Comparison of ENCODE assay signal across 1 cellular context in genomic region chr7:139776486-139777303, GRCh38.
TF ChIP-seq lines count a peak whose summit lies in the region.

No MANE protein-coding gene starts in this region.

TF ChIP-seq in HepG2, 621 proteins besides CTCF, POLR2A, EP300 and RAD21 (continued from another document and continues in another):
- TF ChIP-seq ELK4 (CRISPR knock-in tag; IDR thresholded peaks at IDR 0.05; ENCODE audit: borderline replicate concordance) (no peak), AGO2 (optimal IDR thresholded peaks at IDR 0.05; ENCODE audit: low read depth, low read length) (peak; percentile 5), BRCA1 (CRISPR knock-in tag; IDR thresholded peaks at IDR 0.05) (no peak), ZBTB34 (CRISPR knock-in tag; IDR thresholded peaks at IDR 0.05) (no peak), SETDB1 (CRISPR knock-in tag; IDR thresholded peaks at IDR 0.05; ENCODE audit: borderline replicate concordance) (no peak), ARID3A (IDR thresholded peaks at IDR 0.05; ENCODE audit: low read depth, low read length) (no peak), ZNF605 (CRISPR knock-in tag; IDR thresholded peaks at IDR 0.05) (no peak), HINFP (CRISPR knock-in tag; IDR thresholded peaks at IDR 0.05; ENCODE audit: low read depth) (no peak), MIER2 (CRISPR knock-in tag; IDR thresholded peaks at IDR 0.05) (no peak), SOX6 (IDR thresholded peaks at IDR 0.05) (no peak), SOX6 (CRISPR knock-in tag; IDR thresholded peaks at IDR 0.05) (peak; percentile 34; the same call in 1 of the 2 replicates), PRPF4 (IDR thresholded peaks at IDR 0.05; ENCODE audit: low read depth, low read length, poor library complexity, severe bottlenecking) (no peak), STAT5B (CRISPR knock-in tag; IDR thresholded peaks at IDR 0.05) (no peak), ZNF281 (CRISPR knock-in tag; IDR thresholded peaks at IDR 0.05; ENCODE audit: borderline replicate concordance) (no peak), ZNF234 (CRISPR knock-in tag; conservative IDR thresholded peaks at IDR 0.05) (no peak), ZEB1 (IDR thresholded peaks at IDR 0.05; ENCODE audit: insufficient replicate concordance, low read depth) (peak; percentile 22), HIC2 (CRISPR knock-in tag; IDR thresholded peaks at IDR 0.05; ENCODE audit: low read depth) (no peak), PPARG (CRISPR knock-in tag; conservative IDR thresholded peaks at IDR 0.05) (no peak), ZNF704 (CRISPR knock-in tag; IDR thresholded peaks at IDR 0.05; ENCODE audit: borderline replicate concordance) (no peak), TBP (CRISPR knock-in tag; IDR thresholded peaks at IDR 0.05) (no peak), ZBTB25 (CRISPR knock-in tag; IDR thresholded peaks at IDR 0.05) (no peak), DPF2 (CRISPR knock-in tag; IDR thresholded peaks at IDR 0.05; ENCODE audit: borderline replicate concordance, low read depth) (no peak; the same call in 1 of the 2 replicates), HDAC1 (CRISPR knock-in tag; IDR thresholded peaks at IDR 0.05) (peak; percentile 52; the same call in 1 of the 2 replicates), ZFP90 (CRISPR knock-in tag; IDR thresholded peaks at IDR 0.05; ENCODE audit: borderline replicate concordance) (no peak), TFDP2 (CRISPR knock-in tag; IDR thresholded peaks at IDR 0.05) (no peak), ZBTB37 (CRISPR knock-in tag; IDR thresholded peaks at IDR 0.05) (no peak), CSRNP2 (CRISPR knock-in tag; conservative IDR thresholded peaks at IDR 0.05; ENCODE audit: low read depth) (no peak), JUND (CRISPR knock-in tag; IDR thresholded peaks at IDR 0.05) (no peak), KMT2A (CRISPR knock-in tag; IDR thresholded peaks at IDR 0.05) (peak; percentile 70; the same call in 1 of the 2 replicates), ZNF337 (CRISPR knock-in tag; IDR thresholded peaks at IDR 0.05; ENCODE audit: borderline replicate concordance, low read depth) (no peak), ZNF607 (CRISPR knock-in tag; IDR thresholded peaks at IDR 0.05; ENCODE audit: borderline replicate concordance) (no peak), STAT6 (CRISPR knock-in tag; IDR thresholded peaks at IDR 0.05; ENCODE audit: borderline replicate concordance) (no peak), PAWR (CRISPR knock-in tag; IDR thresholded peaks at IDR 0.05; ENCODE audit: borderline replicate concordance) (no peak)
